ENCODE assay signal across 1 cellular context in genomic region chr17:7837375-7838290, GRCh38.
TF ChIP-seq lines count a peak whose summit lies in the region.

No MANE protein-coding gene starts in this region.

TF ChIP-seq in IMR-90, 13 proteins besides CTCF, POLR2A, EP300 and RAD21:
- no peak for TF ChIP-seq FOS (IDR thresholded peaks at IDR 0.05; ENCODE audit: low read depth, low read length)
- no peak for TF ChIP-seq BHLHE40 (IDR thresholded peaks at IDR 0.05; ENCODE audit: low read depth, low read length)
- no peak for TF ChIP-seq USF2 (IDR thresholded peaks at IDR 0.05; ENCODE audit: low read depth, low read length)
- TF ChIP-seq MAZ (IDR thresholded peaks at IDR 0.05; ENCODE audit: borderline replicate concordance, low read depth, low read length) = no peak
- no peak for TF ChIP-seq MXI1 (IDR thresholded peaks at IDR 0.05; ENCODE audit: borderline replicate concordance, low read depth, low read length)
- TF ChIP-seq SMC3 (IDR thresholded peaks at IDR 0.05; ENCODE audit: low read depth, low read length) = no peak
- TF ChIP-seq NFE2L2 (IDR thresholded peaks at IDR 0.05; ENCODE audit: low read depth, low read length) = no peak
- no peak for TF ChIP-seq RFX5 (IDR thresholded peaks at IDR 0.05; ENCODE audit: low read depth, low read length)
- no peak for TF ChIP-seq CHD1 (IDR thresholded peaks at IDR 0.05; ENCODE audit: low read depth, low read length)
- no peak for TF ChIP-seq MAFK (IDR thresholded peaks at IDR 0.05; ENCODE audit: low read depth, low read length)
- TF ChIP-seq ELK1 (IDR thresholded peaks at IDR 0.05; ENCODE audit: borderline replicate concordance, low read depth, low read length) = no peak
- no peak for TF ChIP-seq CEBPB (IDR thresholded peaks at IDR 0.05; ENCODE audit: low read depth, low read length)
- TF ChIP-seq RCOR1 (IDR thresholded peaks at IDR 0.05; ENCODE audit: insufficient replicate concordance, low read length) = no peak
TF ChIP-seq in IMR-90: peak in this region for 0.
